22 cellular contexts compared by ENCODE assay signal in genomic region chr7:5179756-5180155, GRCh38. TPM values are rescaled to one million over a fixed set of nuclear protein-coding genes. Genes with fewer than 3 reads are reported as not detected.
DNase-seq lines count a peak whose midpoint lies in the region; ATAC-seq and TF ChIP-seq lines count a peak whose summit lies in the region.
"Had no signal": no experiment of that assay in that cellular context is flagged by ENCODE, and none has a peak within 500 bp of the region (broad histone marks: within the 10 kb centered on the region; RNA-seq: fewer than 3 reads in every experiment).

No MANE protein-coding gene starts in this region.

- no peak for DNase-seq in left lobe of liver (ENCODE audit: low spot score)
- no peak for DNase-seq in activated CD8-positive, alpha-beta memory T cell treated with anti-CD3 and anti-CD28 coated beads, Interleukin-2, amount 50 U/mL, for 4 hours
- no peak for DNase-seq in NCI-H1092 (lab: John Stamatoyannopoulos, UW)
- DNase-seq: 8988T; ACHN; BE2C; C1 segment of cervical spinal cord; CD4-positive, alpha-beta memory T cell; CD4-positive, CD25-positive, alpha-beta regulatory T cell; CD8-positive, alpha-beta memory T cell; COR-L47; DMS 273 treated with DMSO at 0.1 percent for 48 hours; DMS153; DMS53; DMS79; DND-41; EL; GDM1 had no signal

- WGBS in liver = 27% methylated on average over 2 of the region's 2 CpGs

- H3K27ac ChIP-seq in liver (ENCODE audit: low read depth in 1 of 2, low read length in 2 of 2) = no peak overlapping the region
- H3K27ac ChIP-seq: BLaER1 had no signal

- H3K9me3 ChIP-seq in liver (ENCODE audit: control insufficient read depth in 4 of 4, low read length in 3 of 4) = no peaks in the 10 kb centered on the region
- H3K9me3 ChIP-seq: BE2C, BLaER1 had no signal

- H3K4me3 ChIP-seq in liver (ENCODE audit: low read depth in 1 of 3, low read length in 3 of 3) = no peak overlapping the region
- H3K4me3 ChIP-seq: BLaER1, GM12878 had no signal

- peaks cover 4 to 17% (median 11%) of the 10 kb centered on the region in 4 donors for H3K4me1 ChIP-seq in liver (ENCODE audit: control insufficient read depth in 4 of 4, insufficient read depth in 4 of 4, low read length in 3 of 4)
- H3K4me1 ChIP-seq: BLaER1 had no signal

- no peak overlapping the region for H3K9ac ChIP-seq in liver (ENCODE audit: low read depth in 1 of 2, low read length in 2 of 2)
- H3K9ac ChIP-seq: BLaER1 had no signal

- no peaks in the 10 kb centered on the region for H3K27me3 ChIP-seq in liver (ENCODE audit: control insufficient read depth in 4 of 4, insufficient read depth in 4 of 4, low read length in 3 of 4)
- H3K27me3 ChIP-seq: BLaER1 had no signal

- TF ChIP-seq CTCF in liver (IDR thresholded peaks at IDR 0.05; ENCODE audit: low read depth, low read length, missing input control) = no peak

- H3K36me3 ChIP-seq in liver (ENCODE audit: control insufficient read depth in 4 of 4, insufficient read depth in 3 of 4, low read depth in 1 of 4, low read length in 3 of 4) = no peaks in the 10 kb centered on the region
- H3K36me3 ChIP-seq: BE2C, BLaER1 had no signal

- ATAC-seq in left lobe of liver = peak; percentile 39
- no peak for ATAC-seq in GM21737 (IDR thresholded peaks at IDR 0.05; ENCODE audit: unreplicated experiment)
- ATAC-seq: GM12878 had no signal

- TF ChIP-seq RAD21 in liver (IDR thresholded peaks at IDR 0.05) = no peak

TF ChIP-seq in liver, 16 proteins besides CTCF, POLR2A, EP300 and RAD21:
- TF ChIP-seq SP1 (IDR thresholded peaks at IDR 0.05) = peak; percentile 41
- TF ChIP-seq NR2F2 (IDR thresholded peaks at IDR 0.05) = no peak
- no peak for TF ChIP-seq JUND (IDR thresholded peaks at IDR 0.05)
- TF ChIP-seq GABPA (IDR thresholded peaks at IDR 0.05 in 1 of 2, conservative IDR thresholded peaks at IDR 0.05 in 1 of 2) = no peak
- no peak for TF ChIP-seq ZBTB33 (IDR thresholded peaks at IDR 0.05)
- peak; percentile 55 to 60 for TF ChIP-seq HNF4A (conservative IDR thresholded peaks at IDR 0.05)
- no peak for TF ChIP-seq EGR1 (IDR thresholded peaks at IDR 0.05; ENCODE audit: low read depth in 2 of 2)
- TF ChIP-seq HNF4G (IDR thresholded peaks at IDR 0.05) = peak; percentile 9

RNA-seq across cellular contexts. Expression of gene WIPI2, which starts 10.3 kb away (rescaled TPM):
- 37.0 TPM for total RNA-seq in left lobe of liver
- 10 to 100 TPM; 33.3 to 57.6 TPM for total RNA-seq in liver
- polyA plus RNA-seq in liver = 10 to 100 TPM; 23.9 to 27.4 TPM
